16 cellular contexts compared by ENCODE assay signal in genomic region chr17:76036497-76037380, GRCh38. TPM values are rescaled to one million over a fixed set of nuclear protein-coding genes. Genes with fewer than 3 reads are reported as not detected.
DNase-seq lines count a peak whose midpoint lies in the region; ATAC-seq and TF ChIP-seq lines count a peak whose summit lies in the region.
"Had no signal": no experiment of that assay in that cellular context is flagged by ENCODE, and none has a peak within 500 bp of the region (broad histone marks: within the 10 kb centered on the region; RNA-seq: fewer than 3 reads in every experiment).

No MANE protein-coding gene starts in this region.

- no peak for TF ChIP-seq POLR2A in spleen (IDR thresholded peaks at IDR 0.05)

- no peaks in the 10 kb centered on the region for H3K27me3 ChIP-seq in CD8-positive, alpha-beta T cell (ENCODE audit: insufficient read depth, low read length)
- peaks cover 0 to 12% (median 0%) of the 10 kb centered on the region in 7 donors for H3K27me3 ChIP-seq in spleen (replicated peaks in 1 of 7)
- H3K27me3 ChIP-seq: BE2C, SJSA1, vagina had no signal

- peaks cover 27% of the 10 kb centered on the region for H3K4me1 Mint-ChIP-seq in CD8-positive, alpha-beta T cell (ENCODE audit: low read depth)
- H3K4me1 Mint-ChIP-seq in nephron: peaks cover 11% of the 10 kb centered on the region
- H3K4me1 Mint-ChIP-seq in effector memory CD8-positive, alpha-beta T cell (ENCODE audit: low read depth in 2 of 2): no peaks in the 10 kb centered on the region

- H3K36me3 Mint-ChIP-seq in CD8-positive, alpha-beta T cell: peaks cover 40% of the 10 kb centered on the region
- H3K36me3 Mint-ChIP-seq in nephron (ENCODE audit: low read depth): peaks cover 38% of the 10 kb centered on the region
- peaks cover 27% of the 10 kb centered on the region for H3K36me3 Mint-ChIP-seq in effector memory CD8-positive, alpha-beta T cell (ENCODE audit: insufficient read depth)

- intact Hi-C loops in CD8-positive, alpha-beta T cell (cut with DNase I, micrococcal nuclease): no loop called here
- intact Hi-C loops in spleen (cut with DNase I; ENCODE audit: low total_unique reads): no loop called here

- CTCF ChIA-PET in CD8-positive, alpha-beta T cell (lab: Charles Lee): interaction anchor here (2.1 kb wide), 1 partner anchor 23 kb away, joined by 10 read pairs; no protein-coding TSS in a partner anchor

- H3K4me3 Mint-ChIP-seq in CD8-positive, alpha-beta T cell: no peak overlapping the region
- H3K4me3 Mint-ChIP-seq in nephron: peak overlapping the region in 1 of 3 experiments; percentile 41
- no peak overlapping the region for H3K4me3 Mint-ChIP-seq in effector memory CD8-positive, alpha-beta T cell

- no peaks in the 10 kb centered on the region for H3K9me3 Mint-ChIP-seq in CD8-positive, alpha-beta T cell
- H3K9me3 Mint-ChIP-seq in nephron: no peaks in the 10 kb centered on the region
- H3K9me3 Mint-ChIP-seq in effector memory CD8-positive, alpha-beta T cell: no peaks in the 10 kb centered on the region

- peak overlapping the region; percentile 37 for H3K27ac Mint-ChIP-seq in CD8-positive, alpha-beta T cell
- H3K27ac Mint-ChIP-seq in nephron: peak overlapping the region; percentile 55 to 84 (median 59)
- peak overlapping the region in 1 of 2 donors; percentile 26 for H3K27ac Mint-ChIP-seq in effector memory CD8-positive, alpha-beta T cell

- H3K36me3 ChIP-seq in CD8-positive, alpha-beta T cell (ENCODE audit: insufficient read depth, low read length): peaks cover 25% of the 10 kb centered on the region
- peaks cover 0 to 54% (median 40%) of the 10 kb centered on the region in 6 donors for H3K36me3 ChIP-seq in spleen

- DNase-seq in CD8-positive, alpha-beta T cell: no peak
- DNase-seq in NCI-H2227 treated with DMSO at 0.1 percent for 48 hours (lab: John Stamatoyannopoulos, UW) (peak; percentile 2), fibroblast of the aortic adventitia (ENCODE audit: low read depth) (peak; percentile 15), spleen (no peak)
- no peak for DNase-seq in effector memory CD8-positive, alpha-beta T cell
- DNase-seq: activated gamma-delta T cell treated with Interleukin-2 at 50 U/mL for 16 hours, BE2C, mesendoderm, NCI-H1694 had no signal

- H3K4me1 ChIP-seq in CD8-positive, alpha-beta T cell (ENCODE audit: insufficient read depth, low read length): peaks cover 16% of the 10 kb centered on the region
- H3K4me1 ChIP-seq in spleen: no peaks in the 10 kb centered on the region
- H3K4me1 ChIP-seq: BE2C had no signal

- H3K4me3 ChIP-seq in CD8-positive, alpha-beta T cell (ENCODE audit: low read depth, low read length): no peak overlapping the region
- H3K4me3 ChIP-seq in fibroblast of the aortic adventitia (ENCODE audit: low read depth, low read length) (no peak overlapping the region), spleen (no peak overlapping the region)
- H3K4me3 ChIP-seq: SJSA1, vagina had no signal

- TF ChIP-seq CTCF in CD8-positive, alpha-beta T cell (IDR thresholded peaks at IDR 0.05): no peak
- TF ChIP-seq CTCF in fibroblast of the aortic adventitia (IDR thresholded peaks at IDR 0.05; ENCODE audit: insufficient read depth, low read length) (no peak), nephron (IDR thresholded peaks at IDR 0.05; ENCODE audit: unreplicated experiment in 3 of 3) (no peak), spleen (IDR thresholded peaks at IDR 0.05 in 8 of 11, conservative IDR thresholded peaks at IDR 0.05 in 3 of 11) (no peak)

- no peaks in the 10 kb centered on the region for H3K27me3 Mint-ChIP-seq in CD8-positive, alpha-beta T cell (ENCODE audit: low read depth)
- no peaks in the 10 kb centered on the region for H3K27me3 Mint-ChIP-seq in nephron (ENCODE audit: low read depth)
- H3K27me3 Mint-ChIP-seq in effector memory CD8-positive, alpha-beta T cell: no peaks in the 10 kb centered on the region

- POLR2A ChIA-PET in CD8-positive, alpha-beta T cell (lab: Charles Lee): interaction anchor here (1.2 kb wide), 1 partner anchor 12 kb away, joined by 4 read pairs; no protein-coding TSS in a partner anchor

- WGBS in spleen, 5 donors: 81 to 90% (median 86%) methylated on average over 25 to 26 of the region's 26 CpGs

- no peaks in the 10 kb centered on the region for H3K9me3 ChIP-seq in CD8-positive, alpha-beta T cell (ENCODE audit: low read length)
- H3K9me3 ChIP-seq in spleen: no peaks in the 10 kb centered on the region
- H3K9me3 ChIP-seq: SJSA1, vagina had no signal

- H3K27ac ChIP-seq in CD8-positive, alpha-beta T cell (ENCODE audit: low read depth, low read length): no peak overlapping the region
- H3K27ac ChIP-seq in spleen: no peak overlapping the region
- H3K27ac ChIP-seq: SJSA1, vagina had no signal

- no peak for ATAC-seq in CD8-positive, alpha-beta T cell
- ATAC-seq in GM19023 (IDR thresholded peaks at IDR 0.05; ENCODE audit: unreplicated experiment) (no peak), GM18517 (IDR thresholded peaks at IDR 0.05; ENCODE audit: unreplicated experiment) (no peak)
- ATAC-seq in effector memory CD8-positive, alpha-beta T cell (replicated peaks): no peak

RNA-seq across cellular contexts. Expression of gene EVPL, which starts 9.6 kb away (rescaled TPM):
- 1 to 10 TPM in 1 of 2 experiments, under 1 TPM in 1; 0.38 to 1.1 TPM for total RNA-seq in CD8-positive, alpha-beta T cell
- not detected in 2 replicates for total RNA-seq in fibroblast of the aortic adventitia (ENCODE audit: low replicate concordance)
- under 1 TPM in 4 of 7 donors, not detected in 3; 0.06 to 0.56 (median 0.20) TPM for total RNA-seq in spleen
- polyA plus RNA-seq in spleen: under 1 TPM; 0.04 to 0.29 (median 0.05) TPM
- total RNA-seq: SJSA1 had no signal

RNA-seq across cellular contexts. Expression of gene SRP68, which starts 35.6 kb away (rescaled TPM):
- 10 to 100 TPM; 93.6 to 99.9 TPM for total RNA-seq in CD8-positive, alpha-beta T cell
- total RNA-seq in fibroblast of the aortic adventitia (ENCODE audit: low replicate concordance): 17.3 and 32.3 TPM in 2 replicates
- total RNA-seq in spleen: 10 to 100 TPM; 39.4 to 62.0 (median 56.1) TPM
- polyA plus RNA-seq in spleen: 10 to 100 TPM; 24.5 to 40.9 (median 26.8) TPM

RNA-seq across cellular contexts. Expression of gene CDK3, which starts 36.1 kb away (rescaled TPM):
- 1 to 10 TPM; 2.1 to 3.3 TPM for total RNA-seq in CD8-positive, alpha-beta T cell
- total RNA-seq in fibroblast of the aortic adventitia (ENCODE audit: low replicate concordance) (1.1 TPM in 1 of 2 replicates, not detected in the other), spleen (10 to 100 TPM in 2 of 7 donors, 1 to 10 TPM in 5; 6.7 to 12.0 (median 7.1) TPM)
- polyA plus RNA-seq in spleen: 10 to 100 TPM; 13.8 to 39.8 (median 31.2) TPM

RNA-seq across cellular contexts. Expression of gene GALR2, which starts 37.8 kb away (rescaled TPM):
- total RNA-seq in CD8-positive, alpha-beta T cell: 1 to 10 TPM; 1.7 to 2.4 TPM
- not detected in 2 replicates for total RNA-seq in fibroblast of the aortic adventitia (ENCODE audit: low replicate concordance)
- total RNA-seq in spleen: under 1 TPM in 3 of 7 donors, not detected in 4; 0.26 to 0.93 (median 0.51) TPM
- under 1 TPM in 1 of 3 donors, not detected in 2; 0.06 TPM for polyA plus RNA-seq in spleen
- total RNA-seq: bronchial epithelial cell, Daoy, vagina had no signal

RNA-seq across cellular contexts. Expression of gene ZACN, which starts 42.2 kb away (rescaled TPM):
- total RNA-seq in CD8-positive, alpha-beta T cell: 1 to 10 TPM; 1.2 to 2.0 TPM
- total RNA-seq in fibroblast of the aortic adventitia (ENCODE audit: low replicate concordance) (not detected in 2 replicates), spleen (under 1 TPM in 2 of 7 donors, not detected in 5; 0.17 to 0.27 TPM)
- 1 to 10 TPM; 1.0 to 1.9 (median 1.4) TPM for polyA plus RNA-seq in spleen
- total RNA-seq: bronchial epithelial cell, Daoy, SJSA1, vagina had no signal

Comparison
In these comparisons a context has a peak if more than half of its experiments do, and no peak if none do; other contexts are left out.
1. DNase-seq: peak in NCI-H2227 treated with DMSO at 0.1 percent for 48 hours (single experiment) and fibroblast of the aortic adventitia (single experiment); none in CD8-positive, alpha-beta T cell (0 of 7), spleen (single experiment) and effector memory CD8-positive, alpha-beta T cell (0 of 3).